21 cellular contexts compared by ENCODE assay signal in genomic region chr6:157312733-157313132, GRCh38. TPM values are rescaled to one million over a fixed set of nuclear protein-coding genes. Genes with fewer than 3 reads are reported as not detected.
DNase-seq lines count a peak whose midpoint lies in the region; ATAC-seq, FAIRE-seq and TF ChIP-seq lines count a peak whose summit lies in the region.
"Had no signal": no experiment of that assay in that cellular context is flagged by ENCODE, and none has a peak within 500 bp of the region (broad histone marks: within the 10 kb centered on the region; RNA-seq: fewer than 3 reads in every experiment).

No MANE protein-coding gene starts in this region.

- POLR2A ChIA-PET in K562 (lab: Yijun Ruan, JAX), result no interaction called here

- TF ChIP-seq CTCF in GM12865 (IDR thresholded peaks at IDR 0.05; ENCODE audit: insufficient read depth, low read depth, low read length, missing control alignments) (no peak), K562 (IDR thresholded peaks at IDR 0.05 in 2 of 3, conservative IDR thresholded peaks at IDR 0.05 in 1 of 3; ENCODE audit: insufficient read depth in 2 of 3, low read depth in 1 of 3, low read length in 3 of 3) (no peak), tibial artery (IDR thresholded peaks at IDR 0.05) (no peak), thyroid gland (IDR thresholded peaks at IDR 0.05) (no peak)

- ATAC-seq in K562, result no peak
- ATAC-seq in HG03354 (IDR thresholded peaks at IDR 0.05; ENCODE audit: poor library complexity, severe bottlenecking, unreplicated experiment), result no peak
- no peak for ATAC-seq in HG03442 (IDR thresholded peaks at IDR 0.05; ENCODE audit: unreplicated experiment)
- ATAC-seq: CD8-positive, alpha-beta T cell; GM23338 had no signal

- peaks cover 55% of the 10 kb centered on the region for H3K36me3 ChIP-seq in K562 (ENCODE audit: control insufficient read depth, insufficient read depth, low read length)
- H3K36me3 ChIP-seq in tibial artery, result peaks cover 14 to 44% (median 19%) of the 10 kb centered on the region in 3 donors
- peaks cover 8 to 19% of the 10 kb centered on the region in 2 donors for H3K36me3 ChIP-seq in thyroid gland

- TF ChIP-seq EP300 in K562 (IDR thresholded peaks at IDR 0.05; ENCODE audit: low read length), result no peak

- no peaks in the 10 kb centered on the region for H3K9me1 ChIP-seq in K562 (ENCODE audit: control insufficient read depth, insufficient read depth, low read length)

- TF ChIP-seq RAD21 in K562 (CRISPR knock-in tag; conservative IDR thresholded peaks at IDR 0.05 in 1 of 2, IDR thresholded peaks at IDR 0.05 in 1 of 2), result no peak

- no peaks in the 10 kb centered on the region; the same call in 2 of the 3 replicates for H3K79me2 ChIP-seq in K562 (ENCODE audit: control insufficient read depth, insufficient read depth, low read length)

- TF ChIP-seq POLR2A in K562 (conservative IDR thresholded peaks at IDR 0.05) (no peak), thyroid gland (IDR thresholded peaks at IDR 0.05) (no peak)

- H3K4me2 ChIP-seq in K562 (ENCODE audit: insufficient read depth, low read length), result no peak overlapping the region
- H3K4me2 ChIP-seq: GM23338, PC-9 had no signal

- no TSS peak for BruUV-seq in K562 (replicated peaks; lab: Mats Ljungman, UMichigan)

- no peak overlapping the region for H3K9ac ChIP-seq in K562 (ENCODE audit: insufficient read depth in 1 of 2, low read depth in 2 of 2, low read length in 2 of 2)

- no peaks in the 10 kb centered on the region for H3K27me3 ChIP-seq in K562 (ENCODE audit: control insufficient read depth in 2 of 2, insufficient read depth in 2 of 2, low read length in 2 of 2)
- H3K27me3 ChIP-seq in tibial artery, result no peaks in the 10 kb centered on the region
- no peaks in the 10 kb centered on the region for H3K27me3 ChIP-seq in thyroid gland
- H3K27me3 ChIP-seq: SJSA1 had no signal

- CTCF ChIA-PET in K562 (lab: Yijun Ruan, JAX; ENCODE audit: low intra/inter-chr PET ratio), result no interaction called here

- intact Hi-C loops in K562 (cut with micrococcal nuclease), result loop anchor here (10.0 kb wide), 2 partner anchors 632 to 822 kb away; no protein-coding TSS in a partner anchor
- intact Hi-C loops in tibial artery (cut with DNase I; ENCODE audit: low total_unique reads), result loop anchor here (10.0 kb wide), 1 partner anchor 292 kb away; no protein-coding TSS in a partner anchor
- intact Hi-C loops in thyroid gland (cut with DNase I), result loop anchor here (10.0 kb wide), 1 partner anchor 352 kb away; no protein-coding TSS in a partner anchor

- H3K4me3 ChIP-seq in GM12865 (ENCODE audit: low read depth, low read length) (no peak overlapping the region), K562 (no peak overlapping the region), tibial artery (no peak overlapping the region), thyroid gland (replicated peaks in 1 of 3) (no peak overlapping the region)
- H3K4me3 ChIP-seq: GM23338, PC-9, SJSA1 had no signal

- H3K27ac ChIP-seq in K562 (ENCODE audit: extremely low read depth, low read depth, low read length), result no peak overlapping the region
- no peak overlapping the region for H3K27ac ChIP-seq in tibial artery
- no peak overlapping the region for H3K27ac ChIP-seq in thyroid gland
- H3K27ac ChIP-seq: PC-9, SJSA1 had no signal

- H4K20me1 ChIP-seq in K562 (replicated peaks; ENCODE audit: control insufficient read depth, insufficient read depth, low read length), result no peaks in the 10 kb centered on the region

- peak; percentile 71 for FAIRE-seq in K562 (lab: Jason Lieb, UNC)

- no peak overlapping the region for H2AFZ ChIP-seq in K562 (ENCODE audit: low read depth, low read length)
- H2AFZ ChIP-seq: GM23338, PC-9 had no signal

- DNase-seq in GM12865 (ENCODE audit: low read depth), result peak; percentile 28
- DNase-seq in NAMALWA (ENCODE audit: low spot score), result peak; percentile 22
- no peak for DNase-seq in K562 (ENCODE audit: extremely low read depth in 1 of 4, low spot score in 3 of 4)
- peak; percentile 23 for DNase-seq in kidney tubule cell (ENCODE audit: low spot score)
- no peak for DNase-seq in tibial artery
- no peak for DNase-seq in thyroid gland
- DNase-seq: CD8-positive, alpha-beta T cell; DMS 273 treated with DMSO at 0.1 percent for 48 hours; GF-D8; MV-4-11; NCI-H1436 treated with DMSO at 0.1 percent for 48 hours; NCI-H2029 treated with DMSO at 0.1 percent for 48 hours; NCI-H2171 treated with DMSO at 0.1 percent for 48 hours; NCI-H446 treated with DMSO at 0.1 percent for 48 hours; NCI-H774; PC-9; SW 1271 had no signal

- whole genome bisulfite sequencing in K562 (ENCODE audit: insufficient coverage, low coverage, missing lambda C conversion rate), result 78% methylated on average over 9 of the region's 9 CpGs
- WGBS in thyroid gland, 2 donors, result 75 to 80% methylated on average over 9 of the region's 9 CpGs

- H3K4me1 ChIP-seq in K562 (replicated peaks in 1 of 2; ENCODE audit: control insufficient read depth in 2 of 2, insufficient read depth in 2 of 2, low read length in 2 of 2) (peaks cover 16 to 18% of the 10 kb centered on the region in 2 experiments; a peak in 4 of 5 replicates), tibial artery (peaks cover 0 to 25% (median 15%) of the 10 kb centered on the region in 4 donors), thyroid gland (peaks cover 8 to 12% of the 10 kb centered on the region in 2 donors)

- H3K9me3 ChIP-seq in K562 (replicated peaks; ENCODE audit: control insufficient read depth, insufficient read depth, low read depth, low read length) (no peaks in the 10 kb centered on the region), tibial artery (no peaks in the 10 kb centered on the region), thyroid gland (no peaks in the 10 kb centered on the region)
- H3K9me3 ChIP-seq: SJSA1 had no signal

- in situ Hi-C loops in K562 (cut with MboI), result no loop called here

TF ChIP-seq in K562, 482 proteins besides CTCF, POLR2A, EP300 and RAD21:
- TF ChIP-seq NR2C2 (CRISPR knock-in tag; IDR thresholded peaks at IDR 0.05) (no peak), NR2C2 (tag; IDR thresholded peaks at IDR 0.05) (no peak), ZKSCAN1 (IDR thresholded peaks at IDR 0.05; ENCODE audit: low read depth, low read length) (peak; percentile 79; the same call in 1 of the 2 replicates), PURB (CRISPR knock-in tag; IDR thresholded peaks at IDR 0.05; ENCODE audit: low read depth) (no peak), SP2 (IDR thresholded peaks at IDR 0.05; ENCODE audit: extremely low read depth, low read depth, low read length, poor library complexity, severe bottlenecking) (peak; percentile 7), POLR2G (IDR thresholded peaks at IDR 0.05; ENCODE audit: low read depth, low read length) (peak; percentile 32; the same call in 1 of the 2 replicates)
- TF ChIP-seq, protein P1, sequence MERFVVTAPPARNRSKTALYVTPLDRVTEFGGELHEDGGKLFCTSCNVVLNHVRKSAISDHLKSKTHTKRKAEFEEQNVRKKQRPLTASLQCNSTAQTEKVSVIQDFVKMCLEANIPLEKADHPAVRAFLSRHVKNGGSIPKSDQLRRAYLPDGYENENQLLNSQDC (CRISPR knock-in tag; IDR thresholded peaks at IDR 0.05), result no peak

RNA-seq across cellular contexts. Expression of gene TMEM242, which starts 10.6 kb away (rescaled TPM):
- total RNA-seq in K562 (2011; cell fraction: chromatin; rRNA removed; ENCODE audit: low replicate concordance), result 22.9 and 46.7 TPM in 2 replicates
- total RNA-seq in K562 (2011; cell fraction: nucleolus; rRNA removed), result 19.5 and 19.6 TPM in 2 replicates
- 38.3 and 79.8 TPM in 2 replicates for total RNA-seq in K562 (2011; cell fraction: nucleoplasm; rRNA removed)
- 10.1 and 16.3 TPM in 2 replicates for total RNA-seq in K562 (2014; rRNA removed)
- 14.2 and 15.4 TPM in 2 replicates for total RNA-seq in K562 (2014; rRNA removed; fragmentation: Illumina TruSeq; extraction: Trizol)
- 9.0 and 9.5 TPM in 2 replicates for total RNA-seq in K562 (2015; rRNA removed; fragmentation: Illumina TruSeq; extraction: Trizol)
- 17.0 and 18.2 TPM in 2 replicates for total RNA-seq in K562 (2021)
- polyA plus RNA-seq in K562 (2011; rRNA removed), result 13.1 and 16.5 TPM in 2 replicates
- polyA plus RNA-seq in K562 (2011; cell fraction: cytosol; rRNA removed), result 3.9 and 6.4 TPM in 2 replicates
- polyA plus RNA-seq in K562 (2011; cell fraction: nucleus; rRNA removed), result 5.9 and 7.9 TPM in 2 replicates
- 10.4 and 13.3 TPM in 2 replicates for polyA plus RNA-seq in K562 (2012)
- 10.7 and 11.4 TPM in 2 replicates for polyA plus RNA-seq in K562 (2014; fragmentation: Illumina TruSeq; extraction: Trizol)
- 10 to 100 TPM; 24.3 to 35.3 TPM for polyA plus RNA-seq in K562 (2014; fragmentation: Nextera tagmentation; extraction: Ambion mirVana)
- 20.9 and 23.8 TPM in 2 replicates for polyA plus RNA-seq in K562 (2014; rRNA removed)
- 6.4 and 7.7 TPM in 2 replicates for polyA minus RNA-seq in K562 (2011; rRNA and poly(A)+ RNA removed)
- polyA minus RNA-seq in K562 (2011; cell fraction: cytosol; rRNA and poly(A)+ RNA removed), result 1.6 and 2.5 TPM in 2 replicates
- polyA minus RNA-seq in K562 (2011; cell fraction: nucleus; rRNA and poly(A)+ RNA removed), result 7.5 and 10.7 TPM in 2 replicates
- 10 to 100 TPM in 2 of 4 donors, 1 to 10 TPM in 2; 7.0 to 14.0 (median 9.7) TPM for total RNA-seq in thyroid gland

Comparison
In these comparisons a context has a peak if more than half of its experiments do, and no peak if none do; other contexts are left out.
1. DNase-seq: peak in GM12865 (single experiment), NAMALWA (single experiment) and kidney tubule cell (single experiment); none in K562 (0 of 4), tibial artery (0 of 2) and thyroid gland (0 of 2).